Comparison of ENCODE assay signal across 1 cellular context in genomic region chr1:53107570-53108322, GRCh38.
TF ChIP-seq lines count a peak whose summit lies in the region.

No MANE protein-coding gene starts in this region.

TF ChIP-seq in HepG2, 621 proteins besides CTCF, POLR2A, EP300 and RAD21 (continued from another document and continues in another):
- TF ChIP-seq MED13 (CRISPR knock-in tag; IDR thresholded peaks at IDR 0.05) (no peak), ZNF207 (IDR thresholded peaks at IDR 0.05; ENCODE audit: borderline replicate concordance) (no peak), SP4 (CRISPR knock-in tag; IDR thresholded peaks at IDR 0.05) (no peak), HNRNPUL1 (IDR thresholded peaks at IDR 0.05; ENCODE audit: low read depth, low read length) (no peak), ZNF687 (CRISPR knock-in tag; IDR thresholded peaks at IDR 0.05) (no peak), ATF7-NPFF (CRISPR knock-in tag; IDR thresholded peaks at IDR 0.05; ENCODE audit: low read depth) (no peak), ZNF619 (CRISPR knock-in tag; IDR thresholded peaks at IDR 0.05) (no peak), PPARG (CRISPR knock-in tag; conservative IDR thresholded peaks at IDR 0.05) (peak; percentile 93), ZNF296 (CRISPR knock-in tag; conservative IDR thresholded peaks at IDR 0.05) (no peak), THAP11 (CRISPR knock-in tag; IDR thresholded peaks at IDR 0.05) (peak; percentile 72), ZNF460 (CRISPR knock-in tag; IDR thresholded peaks at IDR 0.05; ENCODE audit: borderline replicate concordance) (no peak), ZNF318 (CRISPR knock-in tag; IDR thresholded peaks at IDR 0.05) (no peak), SIX4 (CRISPR knock-in tag; IDR thresholded peaks at IDR 0.05) (peak; percentile 54; the same call in 1 of the 2 replicates), GRHL1 (CRISPR knock-in tag; conservative IDR thresholded peaks at IDR 0.05) (no peak), NR1H2 (CRISPR knock-in tag; IDR thresholded peaks at IDR 0.05; ENCODE audit: borderline replicate concordance, low read depth) (no peak), FUBP1 (CRISPR knock-in tag; IDR thresholded peaks at IDR 0.05; ENCODE audit: borderline replicate concordance) (no peak), CREB3 (CRISPR knock-in tag; IDR thresholded peaks at IDR 0.05) (no peak), MEIS1 (CRISPR knock-in tag; IDR thresholded peaks at IDR 0.05; ENCODE audit: borderline replicate concordance) (no peak), RFX3 (CRISPR knock-in tag; IDR thresholded peaks at IDR 0.05) (no peak), ZBTB26 (CRISPR knock-in tag; IDR thresholded peaks at IDR 0.05; ENCODE audit: borderline replicate concordance) (no peak; the same call in 1 of the 2 replicates), ETV5 (CRISPR knock-in tag; IDR thresholded peaks at IDR 0.05; ENCODE audit: borderline replicate concordance) (peak; percentile 99), ZNF414 (CRISPR knock-in tag; IDR thresholded peaks at IDR 0.05) (no peak), ZNF317 (CRISPR knock-in tag; IDR thresholded peaks at IDR 0.05) (peak; percentile 68), SUZ12 (IDR thresholded peaks at IDR 0.05; ENCODE audit: low read depth, low read length) (no peak), ZBTB43 (CRISPR knock-in tag; conservative IDR thresholded peaks at IDR 0.05) (peak; percentile 64; the same call in 1 of the 2 replicates), ZC3H13 (CRISPR knock-in tag; IDR thresholded peaks at IDR 0.05) (no peak), ZNF251 (CRISPR knock-in tag; IDR thresholded peaks at IDR 0.05) (no peak), ZNF709 (CRISPR knock-in tag; IDR thresholded peaks at IDR 0.05) (no peak), SOX13 (IDR thresholded peaks at IDR 0.05) (peak; percentile 62; the same call in 1 of the 2 replicates), SOX13 (CRISPR knock-in tag; conservative IDR thresholded peaks at IDR 0.05 in 1 of 2, IDR thresholded peaks at IDR 0.05 in 1 of 2) (peak in 1 of 2 experiments; percentile 93; a peak in 2 of 4 replicates), CBX1 (IDR thresholded peaks at IDR 0.05; ENCODE audit: low read depth) (no peak), RBM22 (optimal IDR thresholded peaks at IDR 0.05; ENCODE audit: low read length) (no peak), ZNF235 (CRISPR knock-in tag; IDR thresholded peaks at IDR 0.05; ENCODE audit: borderline replicate concordance) (no peak), ZNF737 (CRISPR knock-in tag; IDR thresholded peaks at IDR 0.05; ENCODE audit: borderline replicate concordance) (no peak), NCOA1 (CRISPR knock-in tag; IDR thresholded peaks at IDR 0.05) (no peak), ZBTB34 (CRISPR knock-in tag; IDR thresholded peaks at IDR 0.05) (peak; percentile 87; the same call in 1 of the 2 replicates), ZFY (CRISPR knock-in tag; IDR thresholded peaks at IDR 0.05) (no peak), ZNF564 (CRISPR knock-in tag; IDR thresholded peaks at IDR 0.05) (no peak), MZF1 (CRISPR knock-in tag; IDR thresholded peaks at IDR 0.05; ENCODE audit: borderline replicate concordance) (no peak)
